ENCODE assay signal across 11 cellular contexts in genomic region chr6:32604434-32604877, GRCh38. TPM values are rescaled to one million over a fixed set of nuclear protein-coding genes. Genes with fewer than 3 reads are reported as not detected.
DNase-seq lines count a peak whose midpoint lies in the region; ATAC-seq and TF ChIP-seq lines count a peak whose summit lies in the region.
"Had no signal": no experiment of that assay in that cellular context is flagged by ENCODE, and none has a peak within 500 bp of the region (broad histone marks: within the 10 kb centered on the region; RNA-seq: fewer than 3 reads in every experiment).

No MANE protein-coding gene starts in this region.

- CTCF ChIA-PET in A673 (lab: Charles Lee) = no interaction called here

- peak; percentile 87 to 94 for ATAC-seq in left cardiac atrium
- no peak for ATAC-seq in HG03159 (IDR thresholded peaks at IDR 0.05; ENCODE audit: unreplicated experiment)

- no peak overlapping the region for H2AFZ ChIP-seq in OCI-LY3 (ENCODE audit: low read depth, low read length)

- H3K27ac ChIP-seq in OCI-LY3 (ENCODE audit: low read length) = peak overlapping the region; percentile 98
- H3K27ac ChIP-seq in skeletal muscle tissue (ENCODE audit: low read depth, low read length) = peak overlapping the region; percentile 40
- no peak overlapping the region for H3K27ac ChIP-seq in A673 (ENCODE audit: low read depth, low read length, poor library complexity, severe bottlenecking)

- BruUV-seq in A673 (replicated peaks; lab: Mats Ljungman, UMichigan) = no TSS peak

- TF ChIP-seq CTCF in OCI-LY3 (IDR thresholded peaks at IDR 0.05; ENCODE audit: low read depth, low read length) = no peak
- no peak for TF ChIP-seq CTCF in A673 (conservative IDR thresholded peaks at IDR 0.05; ENCODE audit: low read depth, low read length)

- H3K4me1 ChIP-seq in OCI-LY3 (ENCODE audit: low read length) (peaks cover 56% of the 10 kb centered on the region), skeletal muscle tissue (ENCODE audit: control insufficient read depth in 3 of 3, insufficient read depth in 3 of 3, low read length in 3 of 3) (no peaks in the 10 kb centered on the region), A673 (ENCODE audit: insufficient read depth, low read length, poor library complexity, severe bottlenecking) (no peaks in the 10 kb centered on the region)

- H3K27me3 ChIP-seq in OCI-LY3 (ENCODE audit: low read depth, low read length) (no peaks in the 10 kb centered on the region), skeletal muscle tissue (ENCODE audit: control insufficient read depth in 3 of 3, insufficient read depth in 3 of 3, low read length in 3 of 3) (peaks cover 0 to 6% (median 0%) of the 10 kb centered on the region in 3 donors), A673 (replicated peaks; ENCODE audit: insufficient read depth, low read depth, low read length, poor library complexity) (no peaks in the 10 kb centered on the region)

- H3K4me3 ChIP-seq in OCI-LY3 (ENCODE audit: low read length) = peak overlapping the region; percentile 73
- H3K4me3 ChIP-seq in skeletal muscle tissue (ENCODE audit: low read length in 3 of 3) = no peak overlapping the region
- H3K4me3 ChIP-seq in A673 (ENCODE audit: low read depth, low read length, poor library complexity, severe bottlenecking) = no peak overlapping the region

- H3K9me3 ChIP-seq in OCI-LY3 (ENCODE audit: insufficient read depth, low read length) = no peaks in the 10 kb centered on the region
- H3K9me3 ChIP-seq in skeletal muscle tissue (ENCODE audit: control insufficient read depth in 3 of 3, low read length in 3 of 3) = no peaks in the 10 kb centered on the region
- no peaks in the 10 kb centered on the region for H3K9me3 ChIP-seq in A673 (ENCODE audit: low read depth, low read length, poor library complexity, severe bottlenecking)

- no peaks in the 10 kb centered on the region; the same call in 1 of the 2 replicates for H3K79me2 ChIP-seq in OCI-LY3 (ENCODE audit: low read length)

- POLR2A ChIA-PET in A673 (lab: Charles Lee; ENCODE audit: low non-redundant PET) = no interaction called here

- peak overlapping the region; percentile 82 for H3K4me2 ChIP-seq in OCI-LY3 (ENCODE audit: low read length)

- no peaks in the 10 kb centered on the region for H3K36me3 ChIP-seq in OCI-LY3 (replicated peaks; ENCODE audit: low read depth, low read length)
- H3K36me3 ChIP-seq in skeletal muscle tissue (ENCODE audit: control insufficient read depth in 3 of 3, insufficient read depth in 3 of 3, low read length in 3 of 3) = no peaks in the 10 kb centered on the region
- no peaks in the 10 kb centered on the region for H3K36me3 ChIP-seq in A673 (ENCODE audit: insufficient read depth, low read length, poor library complexity, severe bottlenecking)

- peak; percentile 17 for DNase-seq in DMS53 (lab: John Stamatoyannopoulos, UW)
- DNase-seq in DMS53 treated with DMSO at 0.1 percent for 48 hours (lab: John Stamatoyannopoulos, UW; ENCODE audit: unreplicated experiment) = no peak
- no peak for DNase-seq in left cardiac atrium
- DNase-seq in A673 (ENCODE audit: low spot score) = no peak
- DNase-seq in NCI-H345 treated with DMSO at 0.1 percent for 48 hours (lab: John Stamatoyannopoulos, UW; ENCODE audit: unreplicated experiment) = no peak
- DNase-seq: activated CD8-positive, alpha-beta memory T cell treated with anti-CD3 and anti-CD28 coated beads, Interleukin-2, amount 50 U/mL, for 48 hours; endodermal cell had no signal

- peak overlapping the region; percentile 85 for H3K9ac ChIP-seq in OCI-LY3 (ENCODE audit: low read length)
- no peak overlapping the region for H3K9ac ChIP-seq in skeletal muscle tissue (ENCODE audit: low read depth in 1 of 3, low read length in 3 of 3)

- H4K20me1 ChIP-seq in OCI-LY3 (ENCODE audit: insufficient read depth, low read length) = no peaks in the 10 kb centered on the region

- intact Hi-C loops in left cardiac atrium (cut with DNase I) = no loop called here
- intact Hi-C loops in A673 (cut with micrococcal nuclease; ENCODE audit: unreplicated experiment) = no loop called here

RNA-seq across cellular contexts. Expression of gene HLA-DRB1, which starts 14.8 kb away (rescaled TPM):
- total RNA-seq in left cardiac atrium = 10 to 100 TPM; 45.9 to 90.4 TPM
- total RNA-seq in skeletal muscle tissue = 28.7 TPM
- not detected in 2 replicates for total RNA-seq in A673 (2021)

RNA-seq across cellular contexts. Expression of gene HLA-DQA1, which starts 32.8 kb away (rescaled TPM):
- 1 to 10 TPM; 7.7 to 8.3 TPM for total RNA-seq in left cardiac atrium
- total RNA-seq in skeletal muscle tissue = 1.0 TPM
- not detected in 2 replicates for total RNA-seq in A673 (2021)
- total RNA-seq: RPMI7951 had no signal

Comparison
In these comparisons a context has a peak if more than half of its experiments do, and no peak if none do; other contexts are left out.
1. RNA of gene HLA-DRB1, which starts 14.8 kb away (total RNA-seq): 45.9 to 90.4 TPM in left cardiac atrium and 28.7 TPM in skeletal muscle tissue (single experiment); not detected in A673; every median in the first group is over 10 times any median in the second.